In genomic region chr2:215404357-215404719, GRCh38 we compare ENCODE assay signal across 15 cellular contexts.
"Had no signal": no experiment of that assay in that cellular context is flagged by ENCODE, and none has a peak within 500 bp of the region (broad histone marks: within the 10 kb centered on the region; RNA-seq: fewer than 3 reads in every experiment).

No MANE protein-coding gene starts in this region.

- H3K9me3 ChIP-seq: pancreas, transverse colon had no signal

- H3K27me3 ChIP-seq: hepatocyte, pancreas, transverse colon had no signal

- H3K27ac ChIP-seq: hepatocyte, pancreas had no signal

- H3K4me3 Mint-ChIP-seq: activated CD4-positive, alpha-beta memory T cell treated with anti-CD3 and anti-CD28 coated beads for 36 hours; activated CD4-positive, alpha-beta T cell treated with anti-CD3 and anti-CD28 coated beads for 36 hours; activated naive CD8-positive, alpha-beta T cell; brain; naive thymus-derived CD8-positive, alpha-beta T cell; stimulated activated naive B cell treated with anti-CD40 and anti-IgM and Interleukin-4, amounts not matched to agents 10 μg/mL and 1 μg/mL and 100 μg/mL, for 72 hours; T-cell; WTC11 had no signal

- ATAC-seq: activated CD4-positive, alpha-beta T cell treated with anti-CD3 and anti-CD28 coated beads for 36 hours; esophagus mucosa; naive thymus-derived CD8-positive, alpha-beta T cell; pancreas; stimulated activated naive B cell treated with anti-CD40 and anti-IgM and Interleukin-4, amounts not matched to agents 10 μg/mL and 1 μg/mL and 100 μg/mL, for 72 hours; T-cell; WTC11 had no signal

- H3K27me3 Mint-ChIP-seq: brain; stimulated activated naive B cell treated with anti-CD40 and anti-IgM and Interleukin-4, amounts not matched to agents 10 μg/mL and 1 μg/mL and 100 μg/mL, for 72 hours had no signal

- DNase-seq: activated CD4-positive, alpha-beta memory T cell treated with anti-CD3 and anti-CD28 coated beads for 36 hours; activated CD4-positive, alpha-beta T cell treated with anti-CD3 and anti-CD28 coated beads for 36 hours; amniotic stem cell; effector CD8-positive, alpha-beta T cell; mesendoderm; naive thymus-derived CD8-positive, alpha-beta T cell; pancreas; stimulated activated naive B cell treated with anti-CD40 and anti-IgM and Interleukin-4, amounts not matched to agents 10 μg/mL and 1 μg/mL and 100 μg/mL, for 72 hours; T-cell; transverse colon had no signal

- H3K36me3 ChIP-seq: pancreas had no signal

- H3K9me3 Mint-ChIP-seq: activated CD4-positive, alpha-beta memory T cell treated with anti-CD3 and anti-CD28 coated beads for 36 hours; brain; naive thymus-derived CD8-positive, alpha-beta T cell; stimulated activated naive B cell treated with anti-CD40 and anti-IgM and Interleukin-4, amounts not matched to agents 10 μg/mL and 1 μg/mL and 100 μg/mL, for 72 hours; T-cell; WTC11 had no signal

- H3K4me1 ChIP-seq: pancreas, transverse colon had no signal

- H3K4me1 Mint-ChIP-seq: brain; naive thymus-derived CD8-positive, alpha-beta T cell; stimulated activated naive B cell treated with anti-CD40 and anti-IgM and Interleukin-4, amounts not matched to agents 10 μg/mL and 1 μg/mL and 100 μg/mL, for 72 hours; T-cell had no signal

- H3K4me3 ChIP-seq: hepatocyte, pancreas, transverse colon had no signal

- FAIRE-seq: pancreas had no signal

- H3K27ac Mint-ChIP-seq: activated CD4-positive, alpha-beta memory T cell treated with anti-CD3 and anti-CD28 coated beads for 36 hours; activated CD4-positive, alpha-beta T cell treated with anti-CD3 and anti-CD28 coated beads for 36 hours; activated naive CD8-positive, alpha-beta T cell; brain; naive thymus-derived CD8-positive, alpha-beta T cell; stimulated activated naive B cell treated with anti-CD40 and anti-IgM and Interleukin-4, amounts not matched to agents 10 μg/mL and 1 μg/mL and 100 μg/mL, for 72 hours; T-cell had no signal

- H3K36me3 Mint-ChIP-seq: activated CD4-positive, alpha-beta memory T cell treated with anti-CD3 and anti-CD28 coated beads for 36 hours; activated naive CD8-positive, alpha-beta T cell; naive thymus-derived CD8-positive, alpha-beta T cell; stimulated activated naive B cell treated with anti-CD40 and anti-IgM and Interleukin-4, amounts not matched to agents 10 μg/mL and 1 μg/mL and 100 μg/mL, for 72 hours; T-cell had no signal
